9 cellular contexts compared by ENCODE assay signal in genomic region chr20:5222919-5223634, GRCh38.
DNase-seq lines count a peak whose midpoint lies in the region; ATAC-seq, FAIRE-seq and TF ChIP-seq lines count a peak whose summit lies in the region.
"Had no signal": no experiment of that assay in that cellular context is flagged by ENCODE, and none has a peak within 500 bp of the region (broad histone marks: within the 10 kb centered on the region; RNA-seq: fewer than 3 reads in every experiment).

No MANE protein-coding gene starts in this region.

- H3K4me3 Mint-ChIP-seq in activated T-helper 17 cell treated with anti-CD3 and anti-CD28 coated beads, Interleukin-2, amount 50 U/mL, for 72 hours, result no peak overlapping the region

- H3K9me3 Mint-ChIP-seq in activated T-helper 17 cell treated with anti-CD3 and anti-CD28 coated beads, Interleukin-2, amount 50 U/mL, for 72 hours, result no peaks in the 10 kb centered on the region

- no peaks in the 10 kb centered on the region for H3F3A ChIP-seq in PC-3 (ENCODE audit: low read length, unreplicated experiment)

- no peaks in the 10 kb centered on the region for H3K36me3 Mint-ChIP-seq in activated T-helper 17 cell treated with anti-CD3 and anti-CD28 coated beads, Interleukin-2, amount 50 U/mL, for 72 hours (ENCODE audit: low read depth)

- peaks cover 5% of the 10 kb centered on the region for H3K4me1 Mint-ChIP-seq in activated T-helper 17 cell treated with anti-CD3 and anti-CD28 coated beads, Interleukin-2, amount 50 U/mL, for 72 hours

- TF ChIP-seq CTCF in PC-3 (conservative IDR thresholded peaks at IDR 0.05; ENCODE audit: low read depth, low read length), result peak; percentile 99
- TF ChIP-seq CTCF in parathyroid adenoma (IDR thresholded peaks at IDR 0.05), result peak; percentile 57

- H2AFZ ChIP-seq in PC-3 (ENCODE audit: low read length) (no peak overlapping the region), parathyroid adenoma (no peak overlapping the region)

- POLR2A ChIA-PET in PC-3 (lab: Charles Lee; ENCODE audit: unreplicated experiment), result no interaction called here

- H3K36me3 ChIP-seq in PC-3 (ENCODE audit: low read depth, low read length), result no peaks in the 10 kb centered on the region
- H3K36me3 ChIP-seq in parathyroid adenoma (ENCODE audit: control insufficient read depth, insufficient read depth, low read length), result no peaks in the 10 kb centered on the region

- no peaks in the 10 kb centered on the region for H4K20me1 ChIP-seq in PC-3 (ENCODE audit: low read length)

- H3K27me3 ChIP-seq in PC-3 (ENCODE audit: low read length), result no peaks in the 10 kb centered on the region; the same call in 1 of the 2 replicates
- no peaks in the 10 kb centered on the region for H3K27me3 ChIP-seq in parathyroid adenoma (ENCODE audit: control insufficient read depth, insufficient read depth, low read length)

- intact Hi-C loops in PC-3 (cut with micrococcal nuclease), result loop anchor here (1.0 kb wide), 2 partner anchors 18 to 97 kb away; no protein-coding TSS in a partner anchor

- H3K4me1 ChIP-seq in PC-3 (ENCODE audit: insufficient read depth, low read length), result no peaks in the 10 kb centered on the region
- no peaks in the 10 kb centered on the region for H3K4me1 ChIP-seq in parathyroid adenoma

- ATAC-seq in HG03196 (IDR thresholded peaks at IDR 0.05; ENCODE audit: unreplicated experiment), result peak; percentile 55
- peak; percentile 92 for ATAC-seq in PC-3
- ATAC-seq in activated T-helper 17 cell treated with anti-CD3 and anti-CD28 coated beads, Interleukin-2, amount 50 U/mL, for 72 hours (replicated peaks), result peak; percentile 72

- CTCF ChIA-PET in PC-3 (lab: Charles Lee), result interaction anchor here (0.6 to 1.5 kb wide), 5 partner anchors 10 to 97 kb away, joined by 3 to 13 read pairs (median 3); partner anchors contain the start of gene CDS2

- H3K79me2 ChIP-seq in PC-3 (ENCODE audit: low read length), result no peaks in the 10 kb centered on the region
- H3K79me2 ChIP-seq in parathyroid adenoma, result no peaks in the 10 kb centered on the region

- no peak overlapping the region for H3K9ac ChIP-seq in PC-3 (ENCODE audit: low read length)
- no peak overlapping the region for H3K9ac ChIP-seq in parathyroid adenoma

- H3K27me3 Mint-ChIP-seq in activated T-helper 17 cell treated with anti-CD3 and anti-CD28 coated beads, Interleukin-2, amount 50 U/mL, for 72 hours, result no peaks in the 10 kb centered on the region

- DNase-seq in GDM1 (lab: John Stamatoyannopoulos, UW) (peak; percentile 41), PC-3 (peak; percentile 83), frontal cortex (ENCODE audit: low spot score in 2 of 2) (peak; percentile 24 to 56), GF-D8 (lab: John Stamatoyannopoulos, UW) (no peak), NCI-H524 treated with DMSO at 0.1 percent for 48 hours (lab: John Stamatoyannopoulos, UW) (no peak)

- no peak for FAIRE-seq in frontal cortex (lab: Jason Lieb, UNC)
- FAIRE-seq: colon had no signal

- H3K27ac ChIP-seq in PC-3 (ENCODE audit: low read length), result no peak overlapping the region
- H3K27ac ChIP-seq in parathyroid adenoma, result no peak overlapping the region

- H3K9me3 ChIP-seq in PC-3 (ENCODE audit: low read length), result no peaks in the 10 kb centered on the region
- no peaks in the 10 kb centered on the region for H3K9me3 ChIP-seq in parathyroid adenoma (ENCODE audit: control insufficient read depth, low read length)

- no TSS peak for BruUV-seq in PC-3 (replicated peaks; lab: Mats Ljungman, UMichigan)

- H3K4me3 ChIP-seq in PC-3 (ENCODE audit: low read length) (no peak overlapping the region), parathyroid adenoma (ENCODE audit: low read depth, low read length) (no peak overlapping the region)

- H3K4me2 ChIP-seq in PC-3 (ENCODE audit: low read length), result no peak overlapping the region
- no peak overlapping the region for H3K4me2 ChIP-seq in parathyroid adenoma (ENCODE audit: low read length)

- no peaks in the 10 kb centered on the region for H3K9me2 ChIP-seq in PC-3 (replicated peaks; ENCODE audit: low read length)

- H3K27ac Mint-ChIP-seq in activated T-helper 17 cell treated with anti-CD3 and anti-CD28 coated beads, Interleukin-2, amount 50 U/mL, for 72 hours, result no peak overlapping the region

Comparison
In these comparisons a context has a peak if more than half of its experiments do, and no peak if none do; other contexts are left out.
1. DNase-seq: peak in GDM1 (single experiment), PC-3 (single experiment) and frontal cortex (2 of 2); none in GF-D8 (single experiment) and NCI-H524 treated with DMSO at 0.1 percent for 48 hours (single experiment).
2. Peak in every context shown above with its lines, with median percentiles within 50 percentile points of each other: ATAC-seq.